11 cellular contexts compared by ENCODE assay signal in the genomic region with DNA sequence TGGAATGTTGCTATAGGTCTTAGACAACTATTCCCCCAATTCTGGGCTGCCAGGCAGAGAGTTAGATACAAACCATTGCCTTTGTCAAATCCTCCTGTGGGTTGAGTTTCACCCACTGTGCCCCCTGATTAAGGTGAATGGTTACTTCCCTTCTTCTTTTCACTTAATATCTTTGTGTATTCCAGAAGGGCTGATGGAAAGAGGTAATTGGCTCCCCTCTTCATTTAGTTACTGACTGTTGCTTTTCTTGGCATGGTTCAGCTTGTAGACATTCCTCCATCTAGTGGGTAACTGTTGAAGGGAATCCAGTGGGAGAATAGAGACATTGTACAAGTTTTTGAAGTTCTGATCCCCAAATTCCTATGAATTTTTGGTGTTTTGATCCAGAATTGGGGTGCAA. TPM values are rescaled to one million over a fixed set of nuclear protein-coding genes. Genes with fewer than 3 reads are reported as not detected.
DNase-seq lines count a peak whose midpoint lies in the region; TF ChIP-seq lines count a peak whose summit lies in the region.
"Had no signal": no experiment of that assay in that cellular context is flagged by ENCODE, and none has a peak within 500 bp of the region (broad histone marks: within the 10 kb centered on the region; RNA-seq: fewer than 3 reads in every experiment).

No MANE protein-coding gene starts in this region.

- POLR2A ChIA-PET in MCF 10A (lab: Yijun Ruan, JAX), result interaction anchor here (1.1 to 5.1 kb wide), 7 partner anchors 10 to 57 kb away, joined by 3 to 44 read pairs (median 6); no protein-coding TSS in a partner anchor

- TF ChIP-seq CTCF in breast epithelium (IDR thresholded peaks at IDR 0.05), result no peak
- no peak for TF ChIP-seq CTCF in MCF 10A (IDR thresholded peaks at IDR 0.05; ENCODE audit: unreplicated experiment)
- no peak for TF ChIP-seq CTCF in brain (conservative IDR thresholded peaks at IDR 0.05)
- peak; percentile 6 for TF ChIP-seq CTCF in liver (IDR thresholded peaks at IDR 0.05; ENCODE audit: low read depth, low read length, missing input control)

- H3K27me3 ChIP-seq in breast epithelium, result no peaks in the 10 kb centered on the region
- no peaks in the 10 kb centered on the region for H3K27me3 ChIP-seq in liver (ENCODE audit: control insufficient read depth in 4 of 4, insufficient read depth in 4 of 4, low read length in 3 of 4)
- H3K27me3 ChIP-seq: adrenal gland had no signal

- no peaks in the 10 kb centered on the region for H3K27me3 Mint-ChIP-seq in MCF 10A (ENCODE audit: insufficient read depth, unreplicated experiment)
- no peaks in the 10 kb centered on the region for H3K27me3 Mint-ChIP-seq in brain

- peaks cover 0 to 36% of the 10 kb centered on the region in 2 donors for H3K4me1 ChIP-seq in breast epithelium
- peaks cover 12 to 49% (median 41%) of the 10 kb centered on the region in 4 donors for H3K4me1 ChIP-seq in liver (ENCODE audit: control insufficient read depth in 4 of 4, insufficient read depth in 4 of 4, low read length in 3 of 4)

- H3K27ac ChIP-seq in breast epithelium (peak overlapping the region; percentile 74 to 92), liver (ENCODE audit: low read depth in 1 of 2, low read length in 2 of 2) (peak overlapping the region in 1 of 2 donors; percentile 95)
- H3K27ac ChIP-seq: adrenal gland had no signal

- peak; percentile 10 to 55 for TF ChIP-seq RAD21 in liver (IDR thresholded peaks at IDR 0.05)

- no peaks in the 10 kb centered on the region for H3K9me3 Mint-ChIP-seq in MCF 10A (ENCODE audit: unreplicated experiment)
- H3K9me3 Mint-ChIP-seq in brain, result no peaks in the 10 kb centered on the region

- H3K4me1 Mint-ChIP-seq in MCF 10A (ENCODE audit: insufficient read depth, unreplicated experiment) (peaks cover 51% of the 10 kb centered on the region), brain (peaks cover 71% of the 10 kb centered on the region)

- TF ChIP-seq POLR2A in breast epithelium (IDR thresholded peaks at IDR 0.05), result no peak

- intact Hi-C loops in breast epithelium (cut with DNase I; ENCODE audit: low total_unique reads), result no loop called here
- intact Hi-C loops in MCF 10A (cut with micrococcal nuclease), result no loop called here

- H3K4me3 Mint-ChIP-seq in MCF 10A (ENCODE audit: unreplicated experiment) (no peak overlapping the region), brain (peak overlapping the region in 2 of 5 experiments; percentile 62 to 69)

- H3K4me3 ChIP-seq in breast epithelium (no peak overlapping the region), liver (ENCODE audit: low read depth in 1 of 3, low read length in 3 of 3) (no peak overlapping the region)
- H3K4me3 ChIP-seq: adrenal gland had no signal

- H3K36me3 Mint-ChIP-seq in MCF 10A (ENCODE audit: insufficient read depth, unreplicated experiment) (peaks cover 12% of the 10 kb centered on the region), brain (peaks cover 29% of the 10 kb centered on the region)

- no peaks in the 10 kb centered on the region for H3K9me3 ChIP-seq in breast epithelium
- no peaks in the 10 kb centered on the region for H3K9me3 ChIP-seq in liver (ENCODE audit: control insufficient read depth in 4 of 4, low read length in 3 of 4)
- H3K9me3 ChIP-seq: adrenal gland had no signal

- H3K27ac Mint-ChIP-seq in MCF 10A (ENCODE audit: low read depth, unreplicated experiment) (no peak overlapping the region), brain (peak overlapping the region in 3 of 5 experiments; percentile 13 to 97 (median 49))

- no peak for DNase-seq in breast epithelium (ENCODE audit: low spot score in 2 of 2)
- DNase-seq in MCF 10A (ENCODE audit: unreplicated experiment), result no peak
- no peak for DNase-seq in activated effector memory CD4-positive, alpha-beta T cell treated with Interleukin-2 at 50 U/mL for 16 hours
- DNase-seq in T-helper 9 cell, result no peak
- no peak for DNase-seq in activated CD4-positive, alpha-beta T cell treated with anti-CD3 and anti-CD28 coated beads for 4 hours
- DNase-seq in stimulated activated CD4-positive, alpha-beta T cell treated with anti-CD3 and anti-CD28 coated beads, Interleukin-4, amount 100 ng/mL, for 1 hour, result no peak
- DNase-seq: activated CD4-positive, alpha-beta T cell treated with anti-CD3 and anti-CD28 coated beads for 1 hour; adrenal gland; DND-41 had no signal

- no peak overlapping the region for H3K9ac ChIP-seq in liver (ENCODE audit: low read depth in 1 of 2, low read length in 2 of 2)

- no peaks in the 10 kb centered on the region for H3K36me3 ChIP-seq in breast epithelium
- no peaks in the 10 kb centered on the region for H3K36me3 ChIP-seq in liver (ENCODE audit: control insufficient read depth in 4 of 4, insufficient read depth in 3 of 4, low read depth in 1 of 4, low read length in 3 of 4)
- H3K36me3 ChIP-seq: adrenal gland had no signal

- BruUV-seq in MCF 10A (replicated peaks; lab: Mats Ljungman, UMichigan), result no TSS peak

- CTCF ChIA-PET in MCF 10A (lab: Yijun Ruan, JAX), result interaction anchor here (1.0 to 4.5 kb wide), 4 partner anchors 13 to 62 kb away, joined by 3 to 46 read pairs (median 4); no protein-coding TSS in a partner anchor

TF ChIP-seq in liver, 16 proteins besides CTCF, POLR2A, EP300 and RAD21:
- no peak for TF ChIP-seq EGR1 (IDR thresholded peaks at IDR 0.05; ENCODE audit: low read depth in 2 of 2)
- TF ChIP-seq TAF1 (conservative IDR thresholded peaks at IDR 0.05), result no peak
- TF ChIP-seq HNF4G (IDR thresholded peaks at IDR 0.05), result no peak
- no peak for TF ChIP-seq JUND (IDR thresholded peaks at IDR 0.05)
- TF ChIP-seq RXRA (IDR thresholded peaks at IDR 0.05), result no peak
- TF ChIP-seq FOXA2 (IDR thresholded peaks at IDR 0.05), result no peak
- no peak for TF ChIP-seq FOXA1 (IDR thresholded peaks at IDR 0.05)
- no peak for TF ChIP-seq NR2F2 (IDR thresholded peaks at IDR 0.05)
- TF ChIP-seq, protein P1, sequence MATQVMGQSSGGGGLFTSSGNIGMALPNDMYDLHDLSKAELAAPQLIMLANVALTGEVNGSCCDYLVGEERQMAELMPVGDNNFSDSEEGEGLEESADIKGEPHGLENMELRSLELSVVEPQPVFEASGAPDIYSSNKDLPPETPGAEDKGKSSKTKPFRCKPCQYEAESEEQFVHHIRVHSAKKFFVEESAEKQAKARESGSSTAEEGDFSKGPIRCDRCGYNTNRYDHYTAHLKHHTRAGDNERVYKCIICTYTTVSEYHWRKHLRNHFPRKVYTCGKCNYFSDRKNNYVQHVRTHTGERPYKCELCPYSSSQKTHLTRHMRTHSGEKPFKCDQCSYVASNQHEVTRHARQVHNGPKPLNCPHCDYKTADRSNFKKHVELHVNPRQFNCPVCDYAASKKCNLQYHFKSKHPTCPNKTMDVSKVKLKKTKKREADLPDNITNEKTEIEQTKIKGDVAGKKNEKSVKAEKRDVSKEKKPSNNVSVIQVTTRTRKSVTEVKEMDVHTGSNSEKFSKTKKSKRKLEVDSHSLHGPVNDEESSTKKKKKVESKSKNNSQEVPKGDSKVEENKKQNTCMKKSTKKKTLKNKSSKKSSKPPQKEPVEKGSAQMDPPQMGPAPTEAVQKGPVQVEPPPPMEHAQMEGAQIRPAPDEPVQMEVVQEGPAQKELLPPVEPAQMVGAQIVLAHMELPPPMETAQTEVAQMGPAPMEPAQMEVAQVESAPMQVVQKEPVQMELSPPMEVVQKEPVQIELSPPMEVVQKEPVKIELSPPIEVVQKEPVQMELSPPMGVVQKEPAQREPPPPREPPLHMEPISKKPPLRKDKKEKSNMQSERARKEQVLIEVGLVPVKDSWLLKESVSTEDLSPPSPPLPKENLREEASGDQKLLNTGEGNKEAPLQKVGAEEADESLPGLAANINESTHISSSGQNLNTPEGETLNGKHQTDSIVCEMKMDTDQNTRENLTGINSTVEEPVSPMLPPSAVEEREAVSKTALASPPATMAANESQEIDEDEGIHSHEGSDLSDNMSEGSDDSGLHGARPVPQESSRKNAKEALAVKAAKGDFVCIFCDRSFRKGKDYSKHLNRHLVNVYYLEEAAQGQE (IDR thresholded peaks at IDR 0.05), result no peak
- no peak for TF ChIP-seq HNF4A (conservative IDR thresholded peaks at IDR 0.05)
- TF ChIP-seq, protein P2, sequence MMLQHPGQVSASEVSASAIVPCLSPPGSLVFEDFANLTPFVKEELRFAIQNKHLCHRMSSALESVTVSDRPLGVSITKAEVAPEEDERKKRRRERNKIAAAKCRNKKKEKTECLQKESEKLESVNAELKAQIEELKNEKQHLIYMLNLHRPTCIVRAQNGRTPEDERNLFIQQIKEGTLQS (IDR thresholded peaks at IDR 0.05), result no peak
- TF ChIP-seq, protein P3, sequence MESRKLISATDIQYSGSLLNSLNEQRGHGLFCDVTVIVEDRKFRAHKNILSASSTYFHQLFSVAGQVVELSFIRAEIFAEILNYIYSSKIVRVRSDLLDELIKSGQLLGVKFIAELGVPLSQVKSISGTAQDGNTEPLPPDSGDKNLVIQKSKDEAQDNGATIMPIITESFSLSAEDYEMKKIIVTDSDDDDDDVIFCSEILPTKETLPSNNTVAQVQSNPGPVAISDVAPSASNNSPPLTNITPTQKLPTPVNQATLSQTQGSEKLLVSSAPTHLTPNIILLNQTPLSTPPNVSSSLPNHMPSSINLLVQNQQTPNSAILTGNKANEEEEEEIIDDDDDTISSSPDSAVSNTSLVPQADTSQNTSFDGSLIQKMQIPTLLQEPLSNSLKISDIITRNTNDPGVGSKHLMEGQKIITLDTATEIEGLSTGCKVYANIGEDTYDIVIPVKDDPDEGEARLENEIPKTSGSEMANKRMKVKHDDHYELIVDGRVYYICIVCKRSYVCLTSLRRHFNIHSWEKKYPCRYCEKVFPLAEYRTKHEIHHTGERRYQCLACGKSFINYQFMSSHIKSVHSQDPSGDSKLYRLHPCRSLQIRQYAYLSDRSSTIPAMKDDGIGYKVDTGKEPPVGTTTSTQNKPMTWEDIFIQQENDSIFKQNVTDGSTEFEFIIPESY (IDR thresholded peaks at IDR 0.05), result no peak
- no peak for TF ChIP-seq GABPA (IDR thresholded peaks at IDR 0.05 in 1 of 2, conservative IDR thresholded peaks at IDR 0.05 in 1 of 2)
- TF ChIP-seq, protein P4, sequence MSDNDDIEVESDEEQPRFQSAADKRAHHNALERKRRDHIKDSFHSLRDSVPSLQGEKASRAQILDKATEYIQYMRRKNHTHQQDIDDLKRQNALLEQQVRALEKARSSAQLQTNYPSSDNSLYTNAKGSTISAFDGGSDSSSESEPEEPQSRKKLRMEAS (IDR thresholded peaks at IDR 0.05), result no peak
- TF ChIP-seq YY1 (IDR thresholded peaks at IDR 0.05), result no peak
- no peak for TF ChIP-seq SP1 (IDR thresholded peaks at IDR 0.05)

RNA-seq across cellular contexts. Expression of a gene that starts 43.8 kb away (rescaled TPM):
- 100 to 1,000 TPM; 279 to 350 (median 325) TPM for total RNA-seq in breast epithelium
- 188 and 197 TPM in 2 replicates for total RNA-seq in MCF 10A (2022)
- polyA plus RNA-seq in brain (ENCODE audit: insufficient read depth, low read depth, low replicate concordance), result 79.3 TPM
- total RNA-seq in liver, result 100 to 1,000 TPM in 1 of 2 donors, 10 to 100 TPM in 1; 62.1 to 216 TPM
- polyA plus RNA-seq in liver, result 10 to 100 TPM; 23.3 to 40.2 TPM
